Comparison of ENCODE assay signal across 13 cellular contexts in genomic region chr6:25331085-25331685, GRCh38. TPM values are rescaled to one million over a fixed set of nuclear protein-coding genes. Genes with fewer than 3 reads are reported as not detected.
DNase-seq lines count a peak whose midpoint lies in the region; ATAC-seq and TF ChIP-seq lines count a peak whose summit lies in the region.
"Had no signal": no experiment of that assay in that cellular context is flagged by ENCODE, and none has a peak within 500 bp of the region (broad histone marks: within the 10 kb centered on the region; RNA-seq: fewer than 3 reads in every experiment).

No MANE protein-coding gene starts in this region.

- H3K27ac ChIP-seq in foreskin keratinocyte, result no peak overlapping the region
- H3K27ac ChIP-seq in ovary, result no peak overlapping the region
- H3K27ac ChIP-seq: PC-9, right lobe of liver had no signal

- peaks cover 7% of the 10 kb centered on the region for H3K4me1 ChIP-seq in foreskin keratinocyte
- peaks cover 2% of the 10 kb centered on the region for H3K4me1 ChIP-seq in ovary (ENCODE audit: insufficient read depth)

- ATAC-seq in foreskin keratinocyte, result peak; percentile 75
- ATAC-seq in HG03378 (IDR thresholded peaks at IDR 0.05; ENCODE audit: unreplicated experiment), result no peak
- ATAC-seq: right lobe of liver had no signal

- TF ChIP-seq POLR2A in ovary (IDR thresholded peaks at IDR 0.05), result no peak

- H3K27me3 ChIP-seq in foreskin keratinocyte, result no peaks in the 10 kb centered on the region
- no peaks in the 10 kb centered on the region for H3K27me3 ChIP-seq in ovary
- H3K27me3 ChIP-seq: right lobe of liver had no signal

- DNase-seq in AG08395 (ENCODE audit: low spot score), result peak; percentile 31
- DNase-seq in GM03348 (ENCODE audit: low spot score), result peak; percentile 45
- peak; percentile 94 for DNase-seq in NCI-H82 (lab: John Stamatoyannopoulos, UW)
- DNase-seq in foreskin keratinocyte, result peak in 1 of 2 donors; percentile 23
- DNase-seq in cerebellar nuclear complex (lab: John Stamatoyannopoulos, UW), result no peak
- no peak for DNase-seq in ovary
- no peak for DNase-seq in GM13976 (ENCODE audit: low spot score)
- DNase-seq: DMS79; PC-9; right lobe of liver; stimulated activated CD4-positive, alpha-beta T cell treated with anti-CD3 and anti-CD28 coated beads, Interleukin-4, amount 100 ng/mL, for 1 hour; stimulated activated CD8-positive, alpha-beta memory T cell treated with anti-CD3 and anti-CD28 coated beads, Interleukin-4, amount 100 ng/mL, for 48 hours had no signal

- no peak overlapping the region for H3K4me3 ChIP-seq in ovary
- H3K4me3 ChIP-seq: PC-9, right lobe of liver had no signal

- TF ChIP-seq CTCF in foreskin keratinocyte (conservative IDR thresholded peaks at IDR 0.05), result no peak
- TF ChIP-seq CTCF in ovary (IDR thresholded peaks at IDR 0.05), result no peak
- TF ChIP-seq CTCF in GM13976 (IDR thresholded peaks at IDR 0.05; ENCODE audit: borderline replicate concordance, control extremely low read depth, extremely low read depth, insufficient read depth, missing control alignments), result no peak

- TF ChIP-seq EP300 in ovary (IDR thresholded peaks at IDR 0.05), result no peak

- WGBS in ovary, 3 donors, result 68 to 89% (median 88%) methylated on average over 5 of the region's 5 CpGs

- intact Hi-C loops in ovary (cut with DNase I), result no loop called here

- in situ Hi-C loops in GM13976 (cut with MboI; ENCODE audit: low sequenced_read_pairs, unreplicated experiment), result no loop called here

- H3K9me3 ChIP-seq in ovary, result no peaks in the 10 kb centered on the region
- H3K9me3 ChIP-seq: right lobe of liver had no signal

- no peaks in the 10 kb centered on the region for H3K36me3 ChIP-seq in ovary
- H3K36me3 ChIP-seq: right lobe of liver had no signal

RNA-seq across cellular contexts. Expression of gene CARMIL1, which starts 52.0 kb away (rescaled TPM):
- total RNA-seq in foreskin keratinocyte, result 24.8 and 25.2 TPM in 2 replicates
- polyA plus RNA-seq in foreskin keratinocyte, result 12.7 and 13.5 TPM in 2 replicates
- 10 to 100 TPM; 11.1 to 25.6 (median 18.4) TPM for total RNA-seq in ovary
- 10 to 100 TPM in 1 of 2 donors, 1 to 10 TPM in 1; 6.4 to 13.3 TPM for polyA plus RNA-seq in ovary

Comparison
In these comparisons a context has a peak if more than half of its experiments do, and no peak if none do; other contexts are left out.
1. DNase-seq: peak in AG08395 (single experiment), GM03348 (single experiment) and NCI-H82 (single experiment); none in cerebellar nuclear complex (0 of 2), ovary (0 of 5) and GM13976 (single experiment).